ENCODE assay signal across 7 cellular contexts in the genomic region with DNA sequence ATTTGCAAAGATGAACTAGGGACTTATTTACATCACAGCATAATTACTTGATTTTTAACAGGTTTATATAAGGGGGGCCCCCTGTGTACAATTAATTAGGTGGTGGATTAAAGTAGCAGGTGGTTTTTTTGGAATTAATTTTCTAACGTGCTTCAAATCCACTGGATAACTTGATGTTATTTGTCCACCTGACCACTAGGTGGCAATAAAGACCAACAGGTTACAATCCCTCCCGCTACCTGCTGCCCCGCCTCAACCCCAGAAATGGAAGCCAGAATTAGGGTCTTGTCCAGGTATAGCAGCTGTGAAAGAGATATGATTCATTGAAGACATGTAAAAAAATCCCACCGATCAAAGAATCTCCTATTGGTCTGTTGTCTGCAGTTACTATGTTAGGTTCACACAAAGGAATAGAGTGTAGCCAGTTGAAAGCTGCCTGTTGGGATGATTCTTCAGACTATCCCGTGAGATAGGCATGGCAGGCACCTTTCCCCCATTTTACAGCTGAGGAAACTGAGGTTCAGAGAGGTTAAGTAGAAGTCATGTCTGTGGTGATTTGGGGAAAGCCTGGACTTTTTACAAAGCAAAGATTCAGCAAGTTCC. TPM values are rescaled to one million over a fixed set of nuclear protein-coding genes. Genes with fewer than 3 reads are reported as not detected.
DNase-seq lines count a peak whose midpoint lies in the region; ATAC-seq and TF ChIP-seq lines count a peak whose summit lies in the region.

No MANE protein-coding gene starts in this region.

- no peak overlapping the region for H3K4me3 ChIP-seq in Jurkat, Clone E6-1 (ENCODE audit: low read length)
- H3K4me3 ChIP-seq in PC-9, result no peak overlapping the region
- no peak overlapping the region for H3K4me3 ChIP-seq in breast epithelium
- no peak overlapping the region for H3K4me3 ChIP-seq in liver (ENCODE audit: low read depth in 1 of 3, low read length in 3 of 3)

- 15% methylated on average over 5 of the region's 5 CpGs for WGBS in liver

- no peak overlapping the region for H3K4me2 ChIP-seq in PC-9

- no peaks in the 10 kb centered on the region for H3F3A ChIP-seq in PC-9 (ENCODE audit: insufficient read depth, low read depth)

- H4K20me1 ChIP-seq in PC-9 (ENCODE audit: insufficient read depth), result no peaks in the 10 kb centered on the region

- no peaks in the 10 kb centered on the region for H3K9me2 ChIP-seq in PC-9 (ENCODE audit: insufficient read depth)

- ATAC-seq in GM19463 (IDR thresholded peaks at IDR 0.05; ENCODE audit: unreplicated experiment) (peak; percentile 49), GM21381 (IDR thresholded peaks at IDR 0.05; ENCODE audit: unreplicated experiment) (no peak)

- no peaks in the 10 kb centered on the region for H3K79me2 ChIP-seq in PC-9 (ENCODE audit: low read depth)

- H3K36me3 ChIP-seq in PC-9 (ENCODE audit: low read depth) (no peaks in the 10 kb centered on the region), breast epithelium (no peaks in the 10 kb centered on the region), liver (ENCODE audit: control insufficient read depth in 4 of 4, insufficient read depth in 3 of 4, low read depth in 1 of 4, low read length in 3 of 4) (no peaks in the 10 kb centered on the region)

- TF ChIP-seq POLR2A in breast epithelium (IDR thresholded peaks at IDR 0.05), result no peak

- no peak overlapping the region for H2AFZ ChIP-seq in PC-9

- no TSS peak for BruUV-seq in PC-9 (replicated peaks; lab: Mats Ljungman, UMichigan)

- H3K4me1 ChIP-seq in PC-9 (replicated peaks; ENCODE audit: insufficient read depth) (no peaks in the 10 kb centered on the region), breast epithelium (no peaks in the 10 kb centered on the region), liver (ENCODE audit: control insufficient read depth in 4 of 4, insufficient read depth in 4 of 4, low read length in 3 of 4) (peaks cover 0 to 15% (median 13%) of the 10 kb centered on the region in 4 donors)

- intact Hi-C loops in PC-9 (cut with micrococcal nuclease; ENCODE audit: unreplicated experiment) (loop anchor here (1.0 to 5.0 kb wide), 5 partner anchors 51 to 961 kb away; no protein-coding TSS in a partner anchor), breast epithelium (cut with DNase I; ENCODE audit: low total_unique reads) (no loop called here)

- no peaks in the 10 kb centered on the region for H3K9me3 ChIP-seq in PC-9 (ENCODE audit: insufficient read depth, low read depth)
- no peaks in the 10 kb centered on the region for H3K9me3 ChIP-seq in breast epithelium
- H3K9me3 ChIP-seq in liver (ENCODE audit: control insufficient read depth in 4 of 4, low read length in 3 of 4), result no peaks in the 10 kb centered on the region

- H3K27me3 ChIP-seq in PC-9 (ENCODE audit: insufficient read depth, low read depth) (no peaks in the 10 kb centered on the region), breast epithelium (no peaks in the 10 kb centered on the region), liver (ENCODE audit: control insufficient read depth in 4 of 4, insufficient read depth in 4 of 4, low read length in 3 of 4) (no peaks in the 10 kb centered on the region)

- CTCF ChIA-PET in PC-9 (lab: Charles Lee), result interaction anchor here (0.7 to 2.6 kb wide), 3 partner anchors 314 to 414 kb away, joined by 3 to 10 read pairs (median 4); no protein-coding TSS in a partner anchor

- H3K9ac ChIP-seq in liver (ENCODE audit: low read depth in 1 of 2, low read length in 2 of 2), result no peak overlapping the region

- TF ChIP-seq CTCF in PC-9 (conservative IDR thresholded peaks at IDR 0.05) (peak; percentile 96), breast epithelium (IDR thresholded peaks at IDR 0.05) (peak; percentile 72 to 81 (median 74)), liver (IDR thresholded peaks at IDR 0.05; ENCODE audit: low read depth, low read length, missing input control) (peak; percentile 66)

- peak; percentile 59 for DNase-seq in DMS79 treated with DMSO at 0.1 percent for 48 hours (lab: John Stamatoyannopoulos, UW)
- peak; percentile 40 for DNase-seq in Jurkat, Clone E6-1 (ENCODE audit: low read depth, low spot score)
- DNase-seq in PC-9, result peak; percentile 43 to 49
- no peak for DNase-seq in breast epithelium (ENCODE audit: low spot score in 2 of 2)

- no peak overlapping the region for H3K27ac ChIP-seq in PC-9
- H3K27ac ChIP-seq in breast epithelium, result no peak overlapping the region
- H3K27ac ChIP-seq in liver (ENCODE audit: low read depth in 1 of 2, low read length in 2 of 2), result no peak overlapping the region

- POLR2A ChIA-PET in PC-9 (lab: Charles Lee; ENCODE audit: unreplicated experiment), result no interaction called here

- peak; percentile 89 to 90 for TF ChIP-seq RAD21 in liver (IDR thresholded peaks at IDR 0.05)

TF ChIP-seq in liver, 16 proteins besides CTCF, POLR2A, EP300 and RAD21:
- TF ChIP-seq, protein P1, sequence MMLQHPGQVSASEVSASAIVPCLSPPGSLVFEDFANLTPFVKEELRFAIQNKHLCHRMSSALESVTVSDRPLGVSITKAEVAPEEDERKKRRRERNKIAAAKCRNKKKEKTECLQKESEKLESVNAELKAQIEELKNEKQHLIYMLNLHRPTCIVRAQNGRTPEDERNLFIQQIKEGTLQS (IDR thresholded peaks at IDR 0.05), result no peak
- TF ChIP-seq, protein P2, sequence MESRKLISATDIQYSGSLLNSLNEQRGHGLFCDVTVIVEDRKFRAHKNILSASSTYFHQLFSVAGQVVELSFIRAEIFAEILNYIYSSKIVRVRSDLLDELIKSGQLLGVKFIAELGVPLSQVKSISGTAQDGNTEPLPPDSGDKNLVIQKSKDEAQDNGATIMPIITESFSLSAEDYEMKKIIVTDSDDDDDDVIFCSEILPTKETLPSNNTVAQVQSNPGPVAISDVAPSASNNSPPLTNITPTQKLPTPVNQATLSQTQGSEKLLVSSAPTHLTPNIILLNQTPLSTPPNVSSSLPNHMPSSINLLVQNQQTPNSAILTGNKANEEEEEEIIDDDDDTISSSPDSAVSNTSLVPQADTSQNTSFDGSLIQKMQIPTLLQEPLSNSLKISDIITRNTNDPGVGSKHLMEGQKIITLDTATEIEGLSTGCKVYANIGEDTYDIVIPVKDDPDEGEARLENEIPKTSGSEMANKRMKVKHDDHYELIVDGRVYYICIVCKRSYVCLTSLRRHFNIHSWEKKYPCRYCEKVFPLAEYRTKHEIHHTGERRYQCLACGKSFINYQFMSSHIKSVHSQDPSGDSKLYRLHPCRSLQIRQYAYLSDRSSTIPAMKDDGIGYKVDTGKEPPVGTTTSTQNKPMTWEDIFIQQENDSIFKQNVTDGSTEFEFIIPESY (IDR thresholded peaks at IDR 0.05), result no peak
- TF ChIP-seq FOXA2 (IDR thresholded peaks at IDR 0.05) (no peak), EGR1 (IDR thresholded peaks at IDR 0.05; ENCODE audit: low read depth in 2 of 2) (no peak), FOXA1 (IDR thresholded peaks at IDR 0.05) (peak; percentile 5), TAF1 (conservative IDR thresholded peaks at IDR 0.05) (no peak), NR2F2 (IDR thresholded peaks at IDR 0.05) (no peak), RXRA (IDR thresholded peaks at IDR 0.05) (no peak), YY1 (IDR thresholded peaks at IDR 0.05) (peak; percentile 43)
- TF ChIP-seq, protein P3, sequence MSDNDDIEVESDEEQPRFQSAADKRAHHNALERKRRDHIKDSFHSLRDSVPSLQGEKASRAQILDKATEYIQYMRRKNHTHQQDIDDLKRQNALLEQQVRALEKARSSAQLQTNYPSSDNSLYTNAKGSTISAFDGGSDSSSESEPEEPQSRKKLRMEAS (IDR thresholded peaks at IDR 0.05), result no peak
TF ChIP-seq in liver: peak in this region for 2.

RNA-seq across cellular contexts. Expression of a gene that starts 44.0 kb away (rescaled TPM):
- 18.5 TPM for polyA plus RNA-seq in Jurkat, Clone E6-1 (2012; ENCODE audit: insufficient read depth, insufficient read length)
- total RNA-seq in PC-9 (2021), result 31.0 and 38.6 TPM in 2 replicates
- 100 to 1,000 TPM in 2 of 3 donors, 10 to 100 TPM in 1; 76.7 to 134 (median 125) TPM for total RNA-seq in breast epithelium
- total RNA-seq in liver, result 10 to 100 TPM; 74.1 to 84.7 TPM
- 10 to 100 TPM; 30.4 to 46.5 TPM for polyA plus RNA-seq in liver

Comparison
In these comparisons a context has a peak if more than half of its experiments do, and no peak if none do; other contexts are left out.
1. DNase-seq: peak in DMS79 treated with DMSO at 0.1 percent for 48 hours (single experiment), Jurkat, Clone E6-1 (single experiment) and PC-9 (2 of 2); none in breast epithelium (0 of 2).
2. Peak in every context shown above with its lines, with median percentiles within 50 percentile points of each other: CTCF ChIP-seq.